Comparison of ENCODE assay signal across 8 cellular contexts in the genomic region with DNA sequence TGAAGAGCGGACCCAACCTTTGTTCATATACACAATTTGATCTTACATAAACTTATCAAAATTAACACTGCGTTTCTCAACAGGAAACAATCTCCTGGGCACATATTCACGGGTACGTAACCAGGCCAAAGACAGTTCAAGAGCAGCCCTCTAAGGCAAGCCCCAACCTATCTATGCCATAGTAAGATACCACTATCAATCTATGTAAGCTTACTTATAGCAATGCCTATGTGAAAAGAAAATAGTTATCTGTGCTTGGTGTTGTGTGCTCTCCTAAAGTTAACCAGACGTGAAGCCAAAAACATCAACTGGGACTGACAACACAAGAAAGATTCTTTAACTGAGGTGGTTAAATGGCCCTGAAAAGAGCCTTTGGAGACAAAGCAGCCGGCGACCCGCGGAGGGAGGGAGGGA. TPM values are rescaled to one million over a fixed set of nuclear protein-coding genes. Genes with fewer than 3 reads are reported as not detected.
DNase-seq lines count a peak whose midpoint lies in the region; ATAC-seq, FAIRE-seq and TF ChIP-seq lines count a peak whose summit lies in the region.

No MANE protein-coding gene starts in this region.

- H3K36me3 ChIP-seq in SJSA1, result peaks cover 21% of the 10 kb centered on the region
- no peaks in the 10 kb centered on the region for H3K36me3 ChIP-seq in pancreas

- ATAC-seq in pancreas (no peak), GM21360 (IDR thresholded peaks at IDR 0.05; ENCODE audit: unreplicated experiment) (no peak), HG03095 (IDR thresholded peaks at IDR 0.05; ENCODE audit: unreplicated experiment) (no peak)

- DNase-seq in HCEC 1CT (peak; percentile 4), SJSA1 (ENCODE audit: low read depth in 1 of 2, low spot score in 2 of 2) (peak in 1 of 2 experiments; percentile 26), epithelial cell of proximal tubule (ENCODE audit: low read depth) (no peak), pancreas (peak in 2 of 6 donors; percentile 11 to 15), DMS 273 treated with DMSO at 0.1 percent for 48 hours (lab: John Stamatoyannopoulos, UW) (no peak), midbrain (lab: John Stamatoyannopoulos, UW) (no peak)

- 4 to 6% methylated on average over 5 to 9 of the region's 9 CpGs for WGBS in pancreas, 2 donors

- H3K4me3 ChIP-seq in SJSA1 (peak overlapping the region; percentile 45), epithelial cell of proximal tubule (ENCODE audit: low read depth, low read length) (peak overlapping the region; percentile 61), pancreas (peak overlapping the region in 3 of 4 donors; percentile 27 to 48 (median 40))

- H3K27me3 ChIP-seq in SJSA1 (replicated peaks) (no peaks in the 10 kb centered on the region), pancreas (no peaks in the 10 kb centered on the region)

- peak overlapping the region; percentile 66 for H3K27ac ChIP-seq in SJSA1
- peak overlapping the region; percentile 45 to 78 (median 62) for H3K27ac ChIP-seq in pancreas

- intact Hi-C loops in pancreas (cut with DNase I), result no loop called here

- no peak for FAIRE-seq in pancreas (lab: Jason Lieb, UNC)

- H3K4me1 ChIP-seq in SJSA1 (replicated peaks) (peaks cover 21% of the 10 kb centered on the region), pancreas (peaks cover 8 to 22% (median 20%) of the 10 kb centered on the region in 3 donors)

- TF ChIP-seq CTCF in epithelial cell of proximal tubule (conservative IDR thresholded peaks at IDR 0.05; ENCODE audit: low read depth, low read length), result no peak
- no peak for TF ChIP-seq CTCF in pancreas (IDR thresholded peaks at IDR 0.05)

- H3K9me3 ChIP-seq in SJSA1 (replicated peaks) (no peaks in the 10 kb centered on the region), pancreas (no peaks in the 10 kb centered on the region)

RNA-seq across cellular contexts. Expression of a gene that starts 49.4 kb away (rescaled TPM):
- 9.8 and 12.3 TPM in 2 replicates for total RNA-seq in SJSA1 (2014; rRNA removed; shearing (Covaris generic))
- total RNA-seq in epithelial cell of proximal tubule, result 18.7 and 29.2 TPM in 2 replicates
- 1 to 10 TPM; 7.0 to 8.8 (median 8.5) TPM for total RNA-seq in pancreas
- polyA plus RNA-seq in pancreas, result 10 to 100 TPM; 19.6 to 24.1 TPM
